In genomic region chr22:24460418-24461089, GRCh38 we compare ENCODE assay signal across 12 cellular contexts. TPM values are rescaled to one million over a fixed set of nuclear protein-coding genes. Genes with fewer than 3 reads are reported as not detected.
DNase-seq lines count a peak whose midpoint lies in the region; ATAC-seq, FAIRE-seq and TF ChIP-seq lines count a peak whose summit lies in the region.
"Had no signal": no experiment of that assay in that cellular context is flagged by ENCODE, and none has a peak within 500 bp of the region (broad histone marks: within the 10 kb centered on the region; RNA-seq: fewer than 3 reads in every experiment).

No MANE protein-coding gene starts in this region.

- no peak overlapping the region for H4K91ac ChIP-seq in H1 (replicated peaks; ENCODE audit: insufficient read length, low read length)

- no peaks in the 10 kb centered on the region for H3K9me3 ChIP-seq in left ventricle myocardium inferior (replicated peaks)
- no peaks in the 10 kb centered on the region for H3K9me3 ChIP-seq in H1 (ENCODE audit: insufficient read depth in 2 of 2, low read depth in 1 of 2, low read length in 1 of 2)

- no peaks in the 10 kb centered on the region for H4K20me1 ChIP-seq in KMS-11 (ENCODE audit: insufficient read depth)
- no peaks in the 10 kb centered on the region for H4K20me1 ChIP-seq in H1 (replicated peaks in 1 of 2; ENCODE audit: control insufficient read depth in 1 of 2, insufficient read depth in 2 of 2, low read length in 2 of 2)

- H3K27ac Mint-ChIP-seq in type B pancreatic cell: peak overlapping the region; percentile 81

- H2BK120ac ChIP-seq in H1 (replicated peaks; ENCODE audit: low read depth, low read length): no peak overlapping the region

- no peak overlapping the region for H3K4ac ChIP-seq in H1 (replicated peaks; ENCODE audit: insufficient read length, low read depth, low read length)

- POLR2A ChIA-PET in H1 (lab: Charles Lee; ENCODE audit: partially characterized antibody): interaction anchor here (0.6 kb wide), 1 partner anchor 138 kb away, joined by 4 read pairs; no protein-coding TSS in a partner anchor

- H3K56ac ChIP-seq in H1 (replicated peaks; ENCODE audit: insufficient read length, low read depth, low read length): no peak overlapping the region

- H4K8ac ChIP-seq in H1 (ENCODE audit: extremely low read depth, insufficient read depth, low read length): no peak overlapping the region

- no peak overlapping the region for H3K14ac ChIP-seq in H1 (ENCODE audit: insufficient read length)

- H3K18ac ChIP-seq in H1 (ENCODE audit: extremely low read depth, low read length): no peak overlapping the region

- ATAC-seq in left ventricle myocardium superior (no peak), GM19463 (IDR thresholded peaks at IDR 0.05; ENCODE audit: unreplicated experiment) (no peak)

- TF ChIP-seq POLR2A in H1 (IDR thresholded peaks at IDR 0.05; ENCODE audit: control extremely low read depth in 1 of 2, low read depth in 2 of 2, low read length in 2 of 2): no peak

- no peaks in the 10 kb centered on the region for H3K27me3 Mint-ChIP-seq in type B pancreatic cell
- H3K27me3 Mint-ChIP-seq: CD4-positive, alpha-beta memory T cell had no signal

- no peak for DNase-seq in left ventricle myocardium inferior
- no peak for DNase-seq in left ventricle myocardium superior
- no peak for DNase-seq in H1 (ENCODE audit: low read depth in 1 of 2, low spot score in 2 of 2)
- no peak for DNase-seq in type B pancreatic cell (ENCODE audit: extremely low spot score, unreplicated experiment)
- DNase-seq in DMS79 (lab: John Stamatoyannopoulos, UW): no peak
- DNase-seq in foreskin melanocyte: no peak
- DNase-seq: CD4-positive, alpha-beta memory T cell; NCI-H524 had no signal

- no peaks in the 10 kb centered on the region for H3K23me2 ChIP-seq in H1 (ENCODE audit: low read depth, low read length)

- no peak overlapping the region for H2BK5ac ChIP-seq in H1 (ENCODE audit: low read depth, low read length)

- peak overlapping the region; percentile 76 for H2AFZ ChIP-seq in KMS-11 (ENCODE audit: low read depth)
- peak overlapping the region; percentile 26; the same call in 1 of the 2 replicates for H2AFZ ChIP-seq in H1 (ENCODE audit: low read length)
- H2AFZ ChIP-seq: neural progenitor cell had no signal

- peaks cover 17% of the 10 kb centered on the region for H3K4me1 Mint-ChIP-seq in type B pancreatic cell (ENCODE audit: unreplicated experiment)

- H2AK5ac ChIP-seq in H1 (ENCODE audit: low read depth, low read length): no peak overlapping the region

- H3K27ac ChIP-seq in left ventricle myocardium inferior (replicated peaks) (peak overlapping the region; percentile 64), KMS-11 (peak overlapping the region; percentile 84), H1 (ENCODE audit: low read depth, low read length) (no peak overlapping the region)
- H3K27ac ChIP-seq: neural progenitor cell had no signal

- no peaks in the 10 kb centered on the region for H3K79me2 ChIP-seq in KMS-11 (ENCODE audit: insufficient read depth, low read depth)
- H3K79me2 ChIP-seq in H1 (ENCODE audit: control insufficient read depth in 1 of 2, insufficient read depth in 2 of 2, low read length in 2 of 2): no peaks in the 10 kb centered on the region

- H3K4me1 ChIP-seq in left ventricle myocardium inferior (peaks cover 51% of the 10 kb centered on the region), KMS-11 (ENCODE audit: low read depth, poor library complexity, severe bottlenecking) (peaks cover 54% of the 10 kb centered on the region), H1 (replicated peaks in 1 of 4; ENCODE audit: control insufficient read depth in 3 of 4, insufficient read depth in 4 of 4, low read length in 3 of 4) (peaks cover 0 to 4% (median 3%) of the 10 kb centered on the region in 4 experiments; a peak in 5 of 7 replicates)
- H3K4me1 ChIP-seq: neural progenitor cell had no signal

- H3K9ac ChIP-seq in KMS-11 (peak overlapping the region; percentile 53), H1 (replicated peaks in 1 of 4; ENCODE audit: extremely low read depth in 1 of 4, low read depth in 3 of 4, low read length in 3 of 4) (no peak overlapping the region)
- H3K9ac ChIP-seq: neural progenitor cell had no signal

- intact Hi-C loops in left ventricle myocardium inferior (cut with micrococcal nuclease) (no loop called here), left ventricle myocardium superior (cut with micrococcal nuclease) (no loop called here)

- H3K23ac ChIP-seq in H1 (ENCODE audit: insufficient read length): no peak overlapping the region

- CTCF ChIA-PET in H1 (lab: Charles Lee; ENCODE audit: partially characterized antibody): interaction anchor here (0.8 to 3.6 kb wide), 9 partner anchors 10 to 52 kb away, joined by 3 to 16 read pairs (median 3); no protein-coding TSS in a partner anchor

- no peaks in the 10 kb centered on the region for H3K36me3 Mint-ChIP-seq in type B pancreatic cell
- H3K36me3 Mint-ChIP-seq: CD4-positive, alpha-beta memory T cell; neural progenitor cell had no signal

- no peak overlapping the region for H2BK20ac ChIP-seq in H1 (ENCODE audit: low read length)

- FAIRE-seq in H1 (lab: Jason Lieb, UNC): no peak
- FAIRE-seq: islet of Langerhans had no signal

- TF ChIP-seq CTCF in left ventricle myocardium inferior (IDR thresholded peaks at IDR 0.05; ENCODE audit: borderline replicate concordance) (no peak), KMS-11 (conservative IDR thresholded peaks at IDR 0.05; ENCODE audit: low read depth, low read length) (no peak), H1 (IDR thresholded peaks at IDR 0.05; ENCODE audit: control extremely low read depth in 1 of 3, insufficient read depth in 1 of 3, low read depth in 1 of 3, low read length in 3 of 3) (no peak), type B pancreatic cell (conservative IDR thresholded peaks at IDR 0.05) (peak; percentile 16)

- WGBS in H1 (ENCODE audit: extremely low coverage in 1 of 2, insufficient coverage in 1 of 2, insufficient read length in 1 of 2, insufficient replicate concordance in 2 of 2, low coverage in 1 of 2, low lambda C conversion rate in 2 of 2, missing lambda C conversion rate in 1 of 2), 2 experiments: 73% methylated on average over 10 of the region's 10 CpGs; no CpG with 5 or more reads in 1 of the 2 experiments

- H3K4me3 ChIP-seq in left ventricle myocardium inferior: no peak overlapping the region
- H3K4me3 ChIP-seq in KMS-11 (IDR thresholded peaks at IDR 0.05; ENCODE audit: insufficient read depth, low read depth, low read length): no peak overlapping the region
- no peak overlapping the region for H3K4me3 ChIP-seq in H1 (ENCODE audit: extremely low read depth in 1 of 4, insufficient read depth in 2 of 4, low read depth in 3 of 4, low read length in 4 of 4)
- H3K4me3 ChIP-seq: neural progenitor cell had no signal

- H3K79me1 ChIP-seq in H1 (ENCODE audit: low read depth, low read length): no peaks in the 10 kb centered on the region

- TF ChIP-seq RAD21 in H1 (IDR thresholded peaks at IDR 0.05 in 1 of 2, conservative IDR thresholded peaks at IDR 0.05 in 1 of 2; ENCODE audit: low read depth in 2 of 2, low read length in 2 of 2): no peak

- TF ChIP-seq EP300 in H1 (IDR thresholded peaks at IDR 0.05; ENCODE audit: borderline replicate concordance in 1 of 2, low read depth in 2 of 2, low read length in 2 of 2): no peak

- no peak overlapping the region for H2BK12ac ChIP-seq in H1 (ENCODE audit: low read depth, low read length)

- peak overlapping the region; percentile 42 for H3K4me3 Mint-ChIP-seq in type B pancreatic cell
- H3K4me3 Mint-ChIP-seq: neural progenitor cell had no signal

- H3K4me2 ChIP-seq in KMS-11: peak overlapping the region; percentile 97
- H3K4me2 ChIP-seq in H1 (ENCODE audit: insufficient read depth in 1 of 2, low read depth in 2 of 2, low read length in 2 of 2): no peak overlapping the region
- H3K4me2 ChIP-seq: neural progenitor cell had no signal

- H3K9me3 Mint-ChIP-seq in type B pancreatic cell: no peaks in the 10 kb centered on the region
- H3K9me3 Mint-ChIP-seq: CD4-positive, alpha-beta memory T cell; neural progenitor cell had no signal

- H4K5ac ChIP-seq in H1 (ENCODE audit: insufficient read length, low read depth, low read length): no peak overlapping the region

- no peak overlapping the region; the same call in 1 of the 2 replicates for H2BK15ac ChIP-seq in H1 (ENCODE audit: low read length)

- H3K27me3 ChIP-seq in left ventricle myocardium inferior (ENCODE audit: low read depth) (no peaks in the 10 kb centered on the region), KMS-11 (ENCODE audit: insufficient read depth, low read depth) (no peaks in the 10 kb centered on the region), H1 (replicated peaks in 1 of 4; ENCODE audit: control insufficient read depth in 3 of 4, extremely low read depth in 1 of 4, insufficient read depth in 3 of 4, low read length in 3 of 4) (no peaks in the 10 kb centered on the region)
- H3K27me3 ChIP-seq: neural progenitor cell had no signal

- H3K36me3 ChIP-seq in left ventricle myocardium inferior: no peaks in the 10 kb centered on the region
- H3K36me3 ChIP-seq in KMS-11 (ENCODE audit: insufficient read depth): no peaks in the 10 kb centered on the region
- H3K36me3 ChIP-seq in H1 (ENCODE audit: control insufficient read depth in 2 of 4, insufficient read depth in 4 of 4, low read length in 3 of 4): no peaks in the 10 kb centered on the region
- H3K36me3 ChIP-seq: neural progenitor cell had no signal

RNA-seq across cellular contexts. Expression of gene ADORA2A, which starts 33.2 kb away (rescaled TPM):
- total RNA-seq in left ventricle myocardium inferior: 3.6 TPM
- 4.1 TPM for total RNA-seq in left ventricle myocardium superior
- 7.1 and 7.2 TPM in 2 replicates for total RNA-seq in H1 (2021; fragmentation: NEBNext Ultra II Directional; extraction: Animal tissue kit (Norgen Biotek cat#: 25700))
- 20.3 and 22.1 TPM in 2 replicates for polyA plus RNA-seq in H1 (2011; rRNA removed)
- polyA plus RNA-seq in H1 (2011; cell fraction: cytosol; rRNA removed): 12.9 TPM
- polyA plus RNA-seq in H1 (2011; cell fraction: nucleus; rRNA removed): 23.1 TPM
- 6.9 to 12.0 TPM (median 8.8 TPM) in 4 replicates for polyA plus RNA-seq in H1 (2012, experiment 1 of 2)
- polyA plus RNA-seq in H1 (2012, experiment 2 of 2): 6.4 TPM
- 5.4 TPM for polyA plus RNA-seq in H1 (2013, experiment 1 of 2)
- 5.4 TPM for polyA plus RNA-seq in H1 (2013, experiment 2 of 2)
- polyA minus RNA-seq in H1 (2011; rRNA and poly(A)+ RNA removed): 14.0 and 14.6 TPM in 2 replicates
- 10.5 TPM for polyA minus RNA-seq in H1 (2011; cell fraction: cytosol; rRNA and poly(A)+ RNA removed)
- polyA minus RNA-seq in H1 (2011; cell fraction: nucleus; rRNA and poly(A)+ RNA removed): 11.1 TPM
- 7.2 and 19.2 TPM in 2 replicates for total RNA-seq in type B pancreatic cell (ENCODE audit: low replicate concordance)

RNA-seq across cellular contexts. Expression of gene UPB1, which starts 34.6 kb away (rescaled TPM):
- 1.1 TPM for total RNA-seq in left ventricle myocardium inferior
- 0.97 TPM for total RNA-seq in left ventricle myocardium superior
- total RNA-seq in H1 (2021; fragmentation: NEBNext Ultra II Directional; extraction: Animal tissue kit (Norgen Biotek cat#: 25700)): not detected in 2 replicates
- polyA plus RNA-seq in H1 (2011; rRNA removed): 0.05 and 0.09 TPM in 2 replicates
- 0.26 TPM for polyA plus RNA-seq in H1 (2011; cell fraction: cytosol; rRNA removed)
- 0.36 TPM for polyA plus RNA-seq in H1 (2011; cell fraction: nucleus; rRNA removed)
- polyA plus RNA-seq in H1 (2012, experiment 1 of 2): 0.06 to 0.17 TPM (median 0.12 TPM) in 4 replicates
- polyA plus RNA-seq in H1 (2012, experiment 2 of 2): not detected
- polyA plus RNA-seq in H1 (2013, experiment 1 of 2): 0.04 TPM
- polyA plus RNA-seq in H1 (2013, experiment 2 of 2): 0.06 TPM
- polyA minus RNA-seq in H1 (2011; rRNA and poly(A)+ RNA removed): 0.16 TPM in 1 of 2 replicates, not detected in the other
- polyA minus RNA-seq in H1 (2011; cell fraction: cytosol; rRNA and poly(A)+ RNA removed): not detected
- polyA minus RNA-seq in H1 (2011; cell fraction: nucleus; rRNA and poly(A)+ RNA removed): 0.50 TPM
- 0.24 and 1.1 TPM in 2 replicates for total RNA-seq in type B pancreatic cell (ENCODE audit: low replicate concordance)
- polyA plus RNA-seq: CD4-positive, alpha-beta memory T cell had no signal
